8 cellular contexts compared by ENCODE assay signal in the genomic region with DNA sequence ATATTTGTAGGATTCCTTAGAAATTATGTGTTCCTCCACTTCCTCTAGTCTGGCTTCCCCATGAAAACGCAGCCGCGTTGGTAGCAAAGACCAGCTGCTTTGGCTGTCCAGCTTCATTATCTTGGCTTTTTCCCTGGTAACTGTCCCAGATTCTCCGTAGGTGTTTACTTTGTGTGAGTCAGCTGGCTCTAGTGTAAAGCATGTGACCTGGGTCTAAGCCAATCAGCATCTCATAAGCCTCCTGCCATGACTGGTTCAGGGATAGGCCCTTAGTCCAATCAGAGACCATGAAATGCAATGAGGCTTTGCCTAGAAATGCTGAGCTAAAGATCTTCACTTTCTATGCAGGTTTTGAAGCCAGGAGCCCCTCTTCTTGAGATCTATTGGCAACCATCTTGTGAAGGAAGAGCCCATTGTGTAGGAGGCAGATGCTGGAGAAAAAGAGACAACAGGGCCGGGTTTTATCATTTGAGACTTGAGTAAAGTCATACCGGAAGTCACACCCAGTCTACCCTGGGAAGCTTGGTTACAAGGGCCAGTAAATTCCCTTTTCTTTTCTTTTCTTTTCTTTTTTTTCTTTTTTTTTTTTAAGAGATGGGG.
A peak's percentile ranks its signal among the peaks of the same experiment; 100 is the strongest.
DNase-seq lines count a peak whose midpoint lies in the region; ATAC-seq and TF ChIP-seq lines count a peak whose summit lies in the region.

No MANE protein-coding gene starts in this region.

- CTCF ChIA-PET in RWPE1 (lab: Yijun Ruan, JAX): interaction anchor here (0.5 to 1.0 kb wide), 2 partner anchors 8 to 464 kb away, joined by 3 to 5 read pairs; no protein-coding TSS in a partner anchor

- TF ChIP-seq POLR2A in sigmoid colon (IDR thresholded peaks at IDR 0.05): no peak

- no peak overlapping the region for H3K27ac Mint-ChIP-seq in GM23338
- peak overlapping the region in 1 of 2 donors; percentile 47 for H3K27ac Mint-ChIP-seq in effector memory CD8-positive, alpha-beta T cell
- no peak overlapping the region for H3K27ac Mint-ChIP-seq in activated T-helper 2 cell treated with anti-CD3 and anti-CD28 coated beads, Interferon-gamma antibody, Interleukin-2, Interleukin-4, amounts not matched to agents 10 μg/mL and 5 μg/mL and 100 μg/mL, durations not matched to agents 14 hours and 24 hours and 36 hours

- H3K9me3 Mint-ChIP-seq in GM23338: peaks cover 1% of the 10 kb centered on the region; the same call in 1 of the 3 replicates
- peaks cover 0 to 2% of the 10 kb centered on the region in 2 donors for H3K9me3 Mint-ChIP-seq in effector memory CD8-positive, alpha-beta T cell
- peaks cover 5% of the 10 kb centered on the region for H3K9me3 Mint-ChIP-seq in activated T-helper 2 cell treated with anti-CD3 and anti-CD28 coated beads, Interferon-gamma antibody, Interleukin-2, Interleukin-4, amounts not matched to agents 10 μg/mL and 5 μg/mL and 100 μg/mL, durations not matched to agents 14 hours and 24 hours and 36 hours

- peaks cover 2% of the 10 kb centered on the region for H3K4me1 Mint-ChIP-seq in GM23338
- peaks cover 2% of the 10 kb centered on the region in 2 donors for H3K4me1 Mint-ChIP-seq in effector memory CD8-positive, alpha-beta T cell (ENCODE audit: low read depth in 2 of 2)
- peaks cover 25% of the 10 kb centered on the region for H3K4me1 Mint-ChIP-seq in activated T-helper 2 cell treated with anti-CD3 and anti-CD28 coated beads, Interferon-gamma antibody, Interleukin-2, Interleukin-4, amounts not matched to agents 10 μg/mL and 5 μg/mL and 100 μg/mL, durations not matched to agents 14 hours and 24 hours and 36 hours (ENCODE audit: low read depth)

- H3K9me3 ChIP-seq in sigmoid colon: no peaks in the 10 kb centered on the region

- intact Hi-C loops in sigmoid colon (cut with DNase I): no loop called here
- intact Hi-C loops in activated T-helper 2 cell treated with anti-CD3 and anti-CD28 coated beads, Interferon-gamma antibody, Interleukin-2, Interleukin-4, amounts not matched to agents 10 μg/mL and 5 μg/mL and 100 μg/mL, durations not matched to agents 14 hours and 24 hours and 36 hours (cut with micrococcal nuclease): no loop called here

- peaks cover 5% of the 10 kb centered on the region; the same call in 1 of the 2 replicates for H3K9me2 ChIP-seq in GM23338 (ENCODE audit: insufficient read depth)

- no peaks in the 10 kb centered on the region for H4K20me1 ChIP-seq in GM23338 (replicated peaks; ENCODE audit: insufficient read depth)

- peak overlapping the region; percentile 84 for H2AFZ ChIP-seq in GM23338

- no peak for TF ChIP-seq EP300 in sigmoid colon (IDR thresholded peaks at IDR 0.05)

- ATAC-seq in GM23338: no peak; the same call in 2 of the 3 replicates
- no peak for ATAC-seq in HG02970 (IDR thresholded peaks at IDR 0.05; ENCODE audit: low FRiP score, unreplicated experiment)
- no peak for ATAC-seq in effector memory CD8-positive, alpha-beta T cell (replicated peaks)

- WGBS in sigmoid colon, 2 donors: 37 to 59% methylated on average over 6 of the region's 6 CpGs

- no peaks in the 10 kb centered on the region for H3F3A ChIP-seq in GM23338 (replicated peaks; ENCODE audit: low read depth)

- peaks cover 6% of the 10 kb centered on the region for H3K27me3 Mint-ChIP-seq in GM23338 (ENCODE audit: insufficient read depth, low read depth, poor library complexity)
- H3K27me3 Mint-ChIP-seq in effector memory CD8-positive, alpha-beta T cell: peaks cover 35 to 57% of the 10 kb centered on the region in 2 donors
- no peaks in the 10 kb centered on the region for H3K27me3 Mint-ChIP-seq in activated T-helper 2 cell treated with anti-CD3 and anti-CD28 coated beads, Interferon-gamma antibody, Interleukin-2, Interleukin-4, amounts not matched to agents 10 μg/mL and 5 μg/mL and 100 μg/mL, durations not matched to agents 14 hours and 24 hours and 36 hours (ENCODE audit: low read depth)

- no peak overlapping the region for H3K4me3 ChIP-seq in GM23338
- no peak overlapping the region for H3K4me3 ChIP-seq in sigmoid colon

- no peaks in the 10 kb centered on the region for H3K36me3 Mint-ChIP-seq in GM23338 (ENCODE audit: low read depth)
- peaks cover 3% of the 10 kb centered on the region for H3K36me3 Mint-ChIP-seq in effector memory CD8-positive, alpha-beta T cell (ENCODE audit: insufficient read depth)
- H3K36me3 Mint-ChIP-seq in activated T-helper 2 cell treated with anti-CD3 and anti-CD28 coated beads, Interferon-gamma antibody, Interleukin-2, Interleukin-4, amounts not matched to agents 10 μg/mL and 5 μg/mL and 100 μg/mL, durations not matched to agents 14 hours and 24 hours and 36 hours (ENCODE audit: low read depth): no peaks in the 10 kb centered on the region

- no peak for TF ChIP-seq CTCF in GM23338 (conservative IDR thresholded peaks at IDR 0.05; ENCODE audit: low read depth in 2 of 2)
- TF ChIP-seq CTCF in RWPE1 (conservative IDR thresholded peaks at IDR 0.05; ENCODE audit: low read depth): no peak
- TF ChIP-seq CTCF in sigmoid colon (IDR thresholded peaks at IDR 0.05): no peak

- no peak overlapping the region for H3K4me2 ChIP-seq in GM23338

- POLR2A ChIA-PET in RWPE1 (lab: Yijun Ruan, JAX; ENCODE audit: low non-redundant PET): no interaction called here

- H3K79me2 ChIP-seq in GM23338 (replicated peaks; ENCODE audit: insufficient read depth): no peaks in the 10 kb centered on the region

- no peak overlapping the region for H3K4me3 Mint-ChIP-seq in GM23338
- H3K4me3 Mint-ChIP-seq in effector memory CD8-positive, alpha-beta T cell: no peak overlapping the region
- no peak overlapping the region for H3K4me3 Mint-ChIP-seq in activated T-helper 2 cell treated with anti-CD3 and anti-CD28 coated beads, Interferon-gamma antibody, Interleukin-2, Interleukin-4, amounts not matched to agents 10 μg/mL and 5 μg/mL and 100 μg/mL, durations not matched to agents 14 hours and 24 hours and 36 hours (ENCODE audit: low read depth)

- no peaks in the 10 kb centered on the region for H3K36me3 ChIP-seq in GM23338 (ENCODE audit: insufficient read depth)
- H3K36me3 ChIP-seq in sigmoid colon: no peaks in the 10 kb centered on the region

- DNase-seq in GM23338 (ENCODE audit: low spot score): no peak
- DNase-seq in RWPE1 (ENCODE audit: low spot score): peak; percentile 91
- peak; percentile 20 for DNase-seq in globus pallidus (ENCODE audit: low spot score)
- DNase-seq in sigmoid colon: peak; percentile 81
- no peak for DNase-seq in activated CD4-positive, CD25-positive, alpha-beta regulatory T cell treated with anti-CD3 and anti-CD28 coated beads, Interleukin-2, amount 50 U/mL, for 72 hours
- no peak for DNase-seq in effector memory CD8-positive, alpha-beta T cell
- no peak for DNase-seq in activated T-helper 2 cell treated with anti-CD3 and anti-CD28 coated beads, Interferon-gamma antibody, Interleukin-2, Interleukin-4, amounts not matched to agents 10 μg/mL and 5 μg/mL and 100 μg/mL, durations not matched to agents 14 hours and 24 hours and 36 hours (ENCODE audit: low spot score)

- H3K27me3 ChIP-seq in GM23338 (ENCODE audit: insufficient read depth) (no peaks in the 10 kb centered on the region), sigmoid colon (no peaks in the 10 kb centered on the region)

- H3K27ac ChIP-seq in GM23338 (ENCODE audit: low read depth): no peak overlapping the region
- H3K27ac ChIP-seq in RWPE1: peak overlapping the region; percentile 92
- peak overlapping the region in 1 of 4 donors; percentile 16 for H3K27ac ChIP-seq in sigmoid colon

- H3K4me1 ChIP-seq in GM23338 (ENCODE audit: insufficient read depth) (no peaks in the 10 kb centered on the region), sigmoid colon (no peaks in the 10 kb centered on the region)

Comparison
In these comparisons a context has a peak if more than half of its experiments do, and no peak if none do; other contexts are left out.
1. DNase-seq: peak in RWPE1 (single experiment), globus pallidus (single experiment) and sigmoid colon (single experiment); none in GM23338 (single experiment), activated CD4-positive, CD25-positive, alpha-beta regulatory T cell treated with anti-CD3 and anti-CD28 coated beads, Interleukin-2, amount 50 U/mL, for 72 hours (single experiment), effector memory CD8-positive, alpha-beta T cell (0 of 3) and activated T-helper 2 cell treated with anti-CD3 and anti-CD28 coated beads, Interferon-gamma antibody, Interleukin-2, Interleukin-4, amounts not matched to agents 10 μg/mL and 5 μg/mL and 100 μg/mL, durations not matched to agents 14 hours and 24 hours and 36 hours (single experiment).